Comparison of ENCODE assay signal across 8 cellular contexts in genomic region chr7:100177040-100178001, GRCh38. TPM values are rescaled to one million over a fixed set of nuclear protein-coding genes. Genes with fewer than 3 reads are reported as not detected.
DNase-seq lines count a peak whose midpoint lies in the region; ATAC-seq, FAIRE-seq and TF ChIP-seq lines count a peak whose summit lies in the region.

Gene GPC2, minus strand, starts transcription at chr7:100177381. Its CDS starts 182 bp downstream, at chr7:100177199.
Gene STAG3, plus strand, starts transcription at chr7:100177918. Its CDS starts 2,639 bp downstream, at chr7:100180557.

- H3K4me1 ChIP-seq in MM.1S (ENCODE audit: low read length) (peaks cover 5% of the 10 kb centered on the region; the same call in 1 of the 2 replicates), gastroesophageal sphincter (peaks cover 0 to 21% (median 6%) of the 10 kb centered on the region in 3 donors), neutrophil (ENCODE audit: control insufficient read depth in 1 of 2, insufficient read depth in 1 of 2, low read depth in 1 of 2, low read length in 1 of 2) (peaks cover 15 to 19% of the 10 kb centered on the region in 2 experiments), subcutaneous abdominal adipose tissue (ENCODE audit: control insufficient read depth in 5 of 5, insufficient read depth in 5 of 5, low read length in 5 of 5) (peaks cover 2 to 14% (median 12%) of the 10 kb centered on the region in 5 donors)

- peak within 1 kb of the TSS; percentile 65 for H3K4me3 ChIP-seq in MM.1S (ENCODE audit: low read length)
- peak within 1 kb of the TSS; percentile 12 to 48 for H3K4me3 ChIP-seq in gastroesophageal sphincter
- H3K4me3 ChIP-seq in neutrophil (ENCODE audit: low read depth in 1 of 2, low read length in 1 of 2): peak within 1 kb of the TSS; percentile 73 to 83
- H3K4me3 ChIP-seq in subcutaneous abdominal adipose tissue (ENCODE audit: low read depth in 1 of 5, low read length in 5 of 5): peak within 1 kb of the TSS in 4 of 5 donors; percentile 62 to 68 (median 64)

- peak; percentile 91 for DNase-seq in HCEC 1CT
- DNase-seq in MM.1S: peak; percentile 96
- DNase-seq in SIG-M5 (lab: John Stamatoyannopoulos, UW): peak; percentile 46
- peak; percentile 94 for DNase-seq in activated gamma-delta T cell treated with Interleukin-2 at 50 U/mL for 16 hours

- H3K36me3 ChIP-seq in MM.1S (replicated peaks; ENCODE audit: insufficient read depth, low read length): no peaks in the 10 kb centered on the region
- H3K36me3 ChIP-seq in gastroesophageal sphincter: no peaks in the 10 kb centered on the region
- H3K36me3 ChIP-seq in neutrophil: no peaks in the 10 kb centered on the region
- H3K36me3 ChIP-seq in subcutaneous abdominal adipose tissue (ENCODE audit: control insufficient read depth in 5 of 5, insufficient read depth in 5 of 5, low read length in 5 of 5): no peaks in the 10 kb centered on the region

- H3K27me3 ChIP-seq in MM.1S (replicated peaks; ENCODE audit: insufficient read depth, low read length) (peaks cover 76% of the 10 kb centered on the region), gastroesophageal sphincter (peaks cover 22% of the 10 kb centered on the region), neutrophil (peaks cover 61% of the 10 kb centered on the region), subcutaneous abdominal adipose tissue (ENCODE audit: control insufficient read depth in 5 of 5, insufficient read depth in 4 of 5, low read length in 5 of 5) (peaks cover 0 to 8% (median 6%) of the 10 kb centered on the region in 5 donors)

- no peaks in the 10 kb centered on the region for H3K9me2 ChIP-seq in MM.1S (replicated peaks; ENCODE audit: insufficient read depth, low read length)

- TF ChIP-seq POLR2A in gastroesophageal sphincter (IDR thresholded peaks at IDR 0.05): no peak

- no peaks in the 10 kb centered on the region for H3K79me2 ChIP-seq in MM.1S (ENCODE audit: low read length)

- peak; percentile 97 for FAIRE-seq in G401.6 (lab: Jason Lieb, UNC)

- TF ChIP-seq EP300 in gastroesophageal sphincter (IDR thresholded peaks at IDR 0.05): no peak

- peak within 1 kb of the TSS; percentile 97 for H2AFZ ChIP-seq in MM.1S (ENCODE audit: low read length)

- H3K9me3 ChIP-seq in MM.1S (replicated peaks; ENCODE audit: insufficient read depth, low read length) (no peaks in the 10 kb centered on the region), gastroesophageal sphincter (no peaks in the 10 kb centered on the region), neutrophil (no peaks in the 10 kb centered on the region), subcutaneous abdominal adipose tissue (ENCODE audit: control insufficient read depth in 5 of 5, low read length in 5 of 5) (no peaks in the 10 kb centered on the region)

- H4K20me1 ChIP-seq in MM.1S (ENCODE audit: insufficient read depth, low read length): no peaks in the 10 kb centered on the region

- no peaks in the 10 kb centered on the region for H3F3A ChIP-seq in MM.1S (ENCODE audit: insufficient read depth, low read length)

- 0% methylated on average over 1 of the region's 78 CpGs; no CpG with 5 or more reads in 1 of the 2 donors for WGBS in gastroesophageal sphincter (ENCODE audit: low coverage in 1 of 2), 2 donors

- TF ChIP-seq CTCF in MM.1S (IDR thresholded peaks at IDR 0.05; ENCODE audit: low read length) (no peak), gastroesophageal sphincter (IDR thresholded peaks at IDR 0.05) (no peak), neutrophil (IDR thresholded peaks at IDR 0.05) (peak; percentile 15)

- H3K9ac ChIP-seq in MM.1S (ENCODE audit: low read length) (no peak within 1 kb of the TSS), subcutaneous abdominal adipose tissue (ENCODE audit: low read length in 5 of 5) (peak within 1 kb of the TSS in 4 of 5 donors; percentile 43 to 66 (median 53))

- H3K27ac ChIP-seq in MM.1S (ENCODE audit: low read length): no peak within 1 kb of the TSS
- peak within 1 kb of the TSS in 3 of 4 donors; percentile 48 to 69 (median 63) for H3K27ac ChIP-seq in gastroesophageal sphincter
- H3K27ac ChIP-seq in neutrophil: peak within 1 kb of the TSS; percentile 38
- no peak within 1 kb of the TSS for H3K27ac ChIP-seq in subcutaneous abdominal adipose tissue (ENCODE audit: low read depth, low read length)

- peak within 1 kb of the TSS; percentile 98 for H3K4me2 ChIP-seq in MM.1S (ENCODE audit: low read depth, low read length)

- peak; percentile 96 for ATAC-seq in gastroesophageal sphincter

RNA-seq across cellular contexts. Expression of gene GPC2, which starts in this region (rescaled TPM):
- total RNA-seq in gastroesophageal sphincter: 1 to 10 TPM in 3 of 4 donors, under 1 TPM in 1; 0.39 to 3.4 (median 2.0) TPM

RNA-seq across cellular contexts. Expression of gene STAG3, which starts in this region (rescaled TPM):
- under 1 TPM in 1 of 4 donors, not detected in 3; 0.47 TPM for total RNA-seq in gastroesophageal sphincter

Comparison
In these comparisons a context has a peak if more than half of its experiments do, and no peak if none do; other contexts are left out.
1. DNase-seq: peak in every context shown above with its lines; median percentile 96 in MM.1S; 94 in activated gamma-delta T cell treated with Interleukin-2 at 50 U/mL for 16 hours; 91 in HCEC 1CT; 46 in SIG-M5.
2. H3K27ac ChIP-seq: peak in gastroesophageal sphincter (3 of 4) and neutrophil (single experiment); none in MM.1S (single experiment) and subcutaneous abdominal adipose tissue (single experiment).
3. Peak in every context shown above with its lines, with median percentiles within 50 percentile points of each other: H3K4me3 ChIP-seq.